ENCODE assay signal across 8 cellular contexts in genomic region chr12:124906606-124907261, GRCh38. TPM values are rescaled to one million over a fixed set of nuclear protein-coding genes. Genes with fewer than 3 reads are reported as not detected.
DNase-seq lines count a peak whose midpoint lies in the region; ATAC-seq and TF ChIP-seq lines count a peak whose summit lies in the region.

No MANE protein-coding gene starts in this region.

- H3K27ac Mint-ChIP-seq in activated CD4-positive, alpha-beta T cell treated with anti-CD3 and anti-CD28 coated beads, Interleukin-2, amount 10 ng/mL, durations not matched to agents 24 days and 14 days: no peak overlapping the region
- peak overlapping the region; percentile 37 for H3K27ac Mint-ChIP-seq in mesothelial cell of epicardium

- ATAC-seq in HG03457 (IDR thresholded peaks at IDR 0.05; ENCODE audit: unreplicated experiment): peak; percentile 67

- peaks cover 24% of the 10 kb centered on the region for H3K4me1 Mint-ChIP-seq in activated CD4-positive, alpha-beta T cell treated with anti-CD3 and anti-CD28 coated beads, Interleukin-2, amount 10 ng/mL, durations not matched to agents 24 days and 14 days
- H3K4me1 Mint-ChIP-seq in mesothelial cell of epicardium: peaks cover 38% of the 10 kb centered on the region

- peak; percentile 96 for TF ChIP-seq CTCF in mesothelial cell of epicardium (IDR thresholded peaks at IDR 0.05; ENCODE audit: unreplicated experiment)

- H3K27me3 Mint-ChIP-seq in activated CD4-positive, alpha-beta T cell treated with anti-CD3 and anti-CD28 coated beads, Interleukin-2, amount 10 ng/mL, durations not matched to agents 24 days and 14 days: no peaks in the 10 kb centered on the region
- no peaks in the 10 kb centered on the region for H3K27me3 Mint-ChIP-seq in mesothelial cell of epicardium (ENCODE audit: low read depth)

- intact Hi-C loops in activated CD4-positive, alpha-beta T cell treated with anti-CD3 and anti-CD28 coated beads, Interleukin-2, amount 10 ng/mL, durations not matched to agents 24 days and 14 days (cut with micrococcal nuclease): loop anchor here (1.0 kb wide), 3 partner anchors 8 to 34 kb away; partner anchors contain the start of gene UBC

- in situ Hi-C loops in ACHN (cut with HindIII; ENCODE audit: low pct_ligation_motif_present, low pct_unique_long_range_greater_than_20kb, low sequenced_read_pairs): no loop called here

- DNase-seq in ACHN (peak; percentile 98), GM19238 (ENCODE audit: insufficient read length, low spot score) (peak; percentile 54), ecto neural progenitor cell (ENCODE audit: low spot score) (peak; percentile 84), mesothelial cell of epicardium (ENCODE audit: low spot score in 2 of 2, unreplicated experiment in 2 of 2) (peak; percentile 58 to 84), NCI-H2171 treated with DMSO at 0.1 percent for 48 hours (lab: John Stamatoyannopoulos, UW) (no peak)
- peak; percentile 98 for DNase-seq in activated CD4-positive, alpha-beta T cell treated with anti-CD3 and anti-CD28 coated beads, Interleukin-2, amount 10 ng/mL, durations not matched to agents 24 days and 14 days
- peak; percentile 71 to 89 for DNase-seq in stimulated activated CD8-positive, alpha-beta memory T cell treated with anti-CD3 and anti-CD28 coated beads, Interleukin-7, amount 100 ng/mL, for 4 hours (ENCODE audit: low read depth in 2 of 2)

- no peak overlapping the region for H3K4me3 Mint-ChIP-seq in activated CD4-positive, alpha-beta T cell treated with anti-CD3 and anti-CD28 coated beads, Interleukin-2, amount 10 ng/mL, durations not matched to agents 24 days and 14 days
- no peak overlapping the region for H3K4me3 Mint-ChIP-seq in mesothelial cell of epicardium

- peaks cover 20% of the 10 kb centered on the region for H3K36me3 Mint-ChIP-seq in activated CD4-positive, alpha-beta T cell treated with anti-CD3 and anti-CD28 coated beads, Interleukin-2, amount 10 ng/mL, durations not matched to agents 24 days and 14 days (ENCODE audit: low read depth)
- H3K36me3 Mint-ChIP-seq in mesothelial cell of epicardium: peaks cover 10% of the 10 kb centered on the region

- no peaks in the 10 kb centered on the region for H3K9me3 Mint-ChIP-seq in activated CD4-positive, alpha-beta T cell treated with anti-CD3 and anti-CD28 coated beads, Interleukin-2, amount 10 ng/mL, durations not matched to agents 24 days and 14 days
- H3K9me3 Mint-ChIP-seq in mesothelial cell of epicardium: no peaks in the 10 kb centered on the region

RNA-seq across cellular contexts. Expression of gene UBC, which starts 7.7 kb away (rescaled TPM):
- 778 and 788 TPM in 2 replicates for total RNA-seq in activated CD4-positive, alpha-beta T cell treated with anti-CD3 and anti-CD28 coated beads, Interleukin-2, amount 10 ng/mL, durations not matched to agents 24 days and 14 days
- total RNA-seq in mesothelial cell of epicardium: 718 to 741 TPM (median 720 TPM) in 3 replicates

RNA-seq across cellular contexts. Expression of gene SCARB1, which starts 43.1 kb away (rescaled TPM):
- 23.8 and 25.6 TPM in 2 replicates for total RNA-seq in activated CD4-positive, alpha-beta T cell treated with anti-CD3 and anti-CD28 coated beads, Interleukin-2, amount 10 ng/mL, durations not matched to agents 24 days and 14 days
- 40.2 to 43.3 TPM (median 40.4 TPM) in 3 replicates for total RNA-seq in mesothelial cell of epicardium
